Comparison of ENCODE assay signal across 1 cellular context in genomic region chr4:80324171-80324570, GRCh38.
TF ChIP-seq lines count a peak whose summit lies in the region.

No MANE protein-coding gene starts in this region.

TF ChIP-seq in HEK293, 187 proteins besides CTCF, POLR2A, EP300 and RAD21 (continued from another document and continues in another):
- TF ChIP-seq YY2 (tag by site-specific recombination; IDR thresholded peaks at IDR 0.05) (no peak), ZNF560 (tag by site-specific recombination; IDR thresholded peaks at IDR 0.05; ENCODE audit: borderline replicate concordance) (no peak), ZNF423 (tag by site-specific recombination; IDR thresholded peaks at IDR 0.05) (no peak), WT1 (tag by site-specific recombination; IDR thresholded peaks at IDR 0.05) (peak; percentile 81), ZNF473 (tag by site-specific recombination; IDR thresholded peaks at IDR 0.05) (no peak), HOXA7 (CRISPR knock-in tag; IDR thresholded peaks at IDR 0.05; ENCODE audit: borderline replicate concordance) (no peak), ZNF624 (tag by site-specific recombination; IDR thresholded peaks at IDR 0.05) (no peak), ZSCAN23 (tag by site-specific recombination; IDR thresholded peaks at IDR 0.05) (no peak), ZNF416 (tag by site-specific recombination; IDR thresholded peaks at IDR 0.05) (no peak), ZNF837 (tag by site-specific recombination; IDR thresholded peaks at IDR 0.05) (no peak), FEZF1 (tag by site-specific recombination; IDR thresholded peaks at IDR 0.05) (peak; percentile 37; the same call in 1 of the 2 replicates), ZFP69B (tag by site-specific recombination; IDR thresholded peaks at IDR 0.05) (no peak), ZFP3 (tag by site-specific recombination; IDR thresholded peaks at IDR 0.05; ENCODE audit: low read depth) (no peak), ZNF239 (tag by site-specific recombination; IDR thresholded peaks at IDR 0.05) (no peak), ZBTB6 (tag by site-specific recombination; IDR thresholded peaks at IDR 0.05) (no peak), ZSCAN16 (tag by site-specific recombination; IDR thresholded peaks at IDR 0.05) (no peak), MEIS1 (CRISPR knock-in tag; IDR thresholded peaks at IDR 0.05; ENCODE audit: borderline replicate concordance) (no peak), ZSCAN30 (tag by site-specific recombination; IDR thresholded peaks at IDR 0.05) (no peak), ZNF362 (tag by site-specific recombination; IDR thresholded peaks at IDR 0.05) (no peak), TCF7L2 (IDR thresholded peaks at IDR 0.05; ENCODE audit: borderline replicate concordance, low read depth, low read length) (peak; percentile 53; the same call in 1 of the 2 replicates), ZNF350 (tag by site-specific recombination; IDR thresholded peaks at IDR 0.05) (no peak), ZNF580 (tag by site-specific recombination; IDR thresholded peaks at IDR 0.05) (no peak), ZNF311 (tag by site-specific recombination; IDR thresholded peaks at IDR 0.05; ENCODE audit: borderline replicate concordance) (no peak), OVOL3 (tag by site-specific recombination; IDR thresholded peaks at IDR 0.05) (peak; percentile 57; the same call in 1 of the 2 replicates), ZNF302 (tag by site-specific recombination; IDR thresholded peaks at IDR 0.05; ENCODE audit: low read depth) (no peak), ZNF341 (tag by site-specific recombination; IDR thresholded peaks at IDR 0.05; ENCODE audit: low read depth) (no peak), ZNF280C (tag by site-specific recombination; IDR thresholded peaks at IDR 0.05) (no peak), BCL6B (tag by site-specific recombination; IDR thresholded peaks at IDR 0.05) (peak; percentile 30; the same call in 1 of the 2 replicates), ZNF747 (tag by site-specific recombination; IDR thresholded peaks at IDR 0.05) (no peak), ZNF169 (tag by site-specific recombination; IDR thresholded peaks at IDR 0.05) (no peak), HOXC10 (CRISPR knock-in tag; IDR thresholded peaks at IDR 0.05) (no peak), ZNF843 (tag by site-specific recombination; IDR thresholded peaks at IDR 0.05) (peak; percentile 67), INSM2 (tag by site-specific recombination; IDR thresholded peaks at IDR 0.05) (no peak), GLI4 (tag by site-specific recombination; IDR thresholded peaks at IDR 0.05) (no peak), HOXD13 (CRISPR knock-in tag; IDR thresholded peaks at IDR 0.05; ENCODE audit: borderline replicate concordance) (no peak), ZFP41 (tag by site-specific recombination; IDR thresholded peaks at IDR 0.05; ENCODE audit: borderline replicate concordance) (no peak), ZNF660 (tag by site-specific recombination; IDR thresholded peaks at IDR 0.05) (no peak), MZF1 (tag by site-specific recombination; IDR thresholded peaks at IDR 0.05; ENCODE audit: borderline replicate concordance) (no peak), MYNN (tag by site-specific recombination; IDR thresholded peaks at IDR 0.05; ENCODE audit: borderline replicate concordance) (no peak), ZNF155 (tag by site-specific recombination; IDR thresholded peaks at IDR 0.05) (no peak), PRDM4 (tag by site-specific recombination; IDR thresholded peaks at IDR 0.05) (peak; percentile 47; the same call in 1 of the 2 replicates)
- TF ChIP-seq, protein P1, sequence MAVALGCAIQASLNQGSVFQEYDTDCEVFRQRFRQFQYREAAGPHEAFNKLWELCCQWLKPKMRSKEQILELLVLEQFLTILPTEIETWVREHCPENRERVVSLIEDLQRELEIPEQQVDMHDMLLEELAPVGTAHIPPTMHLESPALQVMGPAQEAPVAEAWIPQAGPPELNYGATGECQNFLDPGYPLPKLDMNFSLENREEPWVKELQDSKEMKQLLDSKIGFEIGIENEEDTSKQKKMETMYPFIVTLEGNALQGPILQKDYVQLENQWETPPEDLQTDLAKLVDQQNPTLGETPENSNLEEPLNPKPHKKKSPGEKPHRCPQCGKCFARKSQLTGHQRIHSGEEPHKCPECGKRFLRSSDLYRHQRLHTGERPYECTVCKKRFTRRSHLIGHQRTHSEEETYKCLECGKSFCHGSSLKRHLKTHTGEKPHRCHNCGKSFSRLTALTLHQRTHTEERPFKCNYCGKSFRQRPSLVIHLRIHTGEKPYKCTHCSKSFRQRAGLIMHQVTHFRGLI (tag by site-specific recombination; IDR thresholded peaks at IDR 0.05), result no peak
- TF ChIP-seq, protein P2, sequence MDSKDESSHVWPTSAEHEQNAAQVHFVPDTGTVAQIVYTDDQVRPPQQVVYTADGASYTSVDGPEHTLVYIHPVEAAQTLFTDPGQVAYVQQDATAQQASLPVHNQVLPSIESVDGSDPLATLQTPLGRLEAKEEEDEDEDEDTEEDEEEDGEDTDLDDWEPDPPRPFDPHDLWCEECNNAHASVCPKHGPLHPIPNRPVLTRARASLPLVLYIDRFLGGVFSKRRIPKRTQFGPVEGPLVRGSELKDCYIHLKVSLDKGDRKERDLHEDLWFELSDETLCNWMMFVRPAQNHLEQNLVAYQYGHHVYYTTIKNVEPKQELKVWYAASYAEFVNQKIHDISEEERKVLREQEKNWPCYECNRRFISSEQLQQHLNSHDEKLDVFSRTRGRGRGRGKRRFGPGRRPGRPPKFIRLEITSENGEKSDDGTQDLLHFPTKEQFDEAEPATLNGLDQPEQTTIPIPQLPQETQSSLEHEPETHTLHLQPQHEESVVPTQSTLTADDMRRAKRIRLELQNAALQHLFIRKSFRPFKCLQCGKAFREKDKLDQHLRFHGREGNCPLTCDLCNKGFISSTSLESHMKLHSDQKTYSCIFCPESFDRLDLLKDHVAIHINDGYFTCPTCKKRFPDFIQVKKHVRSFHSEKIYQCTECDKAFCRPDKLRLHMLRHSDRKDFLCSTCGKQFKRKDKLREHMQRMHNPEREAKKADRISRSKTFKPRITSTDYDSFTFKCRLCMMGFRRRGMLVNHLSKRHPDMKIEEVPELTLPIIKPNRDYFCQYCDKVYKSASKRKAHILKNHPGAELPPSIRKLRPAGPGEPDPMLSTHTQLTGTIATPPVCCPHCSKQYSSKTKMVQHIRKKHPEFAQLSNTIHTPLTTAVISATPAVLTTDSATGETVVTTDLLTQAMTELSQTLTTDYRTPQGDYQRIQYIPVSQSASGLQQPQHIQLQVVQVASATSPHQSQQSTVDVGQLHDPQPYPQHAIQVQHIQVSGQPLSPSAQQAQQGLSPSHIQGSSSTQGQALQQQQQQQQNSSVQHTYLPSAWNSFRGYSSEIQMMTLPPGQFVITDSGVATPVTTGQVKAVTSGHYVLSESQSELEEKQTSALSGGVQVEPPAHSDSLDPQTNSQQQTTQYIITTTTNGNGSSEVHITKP (tag by site-specific recombination; IDR thresholded peaks at IDR 0.05), result no peak
- TF ChIP-seq, protein P3, sequence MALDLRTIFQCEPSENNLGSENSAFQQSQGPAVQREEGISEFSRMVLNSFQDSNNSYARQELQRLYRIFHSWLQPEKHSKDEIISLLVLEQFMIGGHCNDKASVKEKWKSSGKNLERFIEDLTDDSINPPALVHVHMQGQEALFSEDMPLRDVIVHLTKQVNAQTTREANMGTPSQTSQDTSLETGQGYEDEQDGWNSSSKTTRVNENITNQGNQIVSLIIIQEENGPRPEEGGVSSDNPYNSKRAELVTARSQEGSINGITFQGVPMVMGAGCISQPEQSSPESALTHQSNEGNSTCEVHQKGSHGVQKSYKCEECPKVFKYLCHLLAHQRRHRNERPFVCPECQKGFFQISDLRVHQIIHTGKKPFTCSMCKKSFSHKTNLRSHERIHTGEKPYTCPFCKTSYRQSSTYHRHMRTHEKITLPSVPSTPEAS (tag by site-specific recombination; IDR thresholded peaks at IDR 0.05), result no peak
- TF ChIP-seq, protein P4, sequence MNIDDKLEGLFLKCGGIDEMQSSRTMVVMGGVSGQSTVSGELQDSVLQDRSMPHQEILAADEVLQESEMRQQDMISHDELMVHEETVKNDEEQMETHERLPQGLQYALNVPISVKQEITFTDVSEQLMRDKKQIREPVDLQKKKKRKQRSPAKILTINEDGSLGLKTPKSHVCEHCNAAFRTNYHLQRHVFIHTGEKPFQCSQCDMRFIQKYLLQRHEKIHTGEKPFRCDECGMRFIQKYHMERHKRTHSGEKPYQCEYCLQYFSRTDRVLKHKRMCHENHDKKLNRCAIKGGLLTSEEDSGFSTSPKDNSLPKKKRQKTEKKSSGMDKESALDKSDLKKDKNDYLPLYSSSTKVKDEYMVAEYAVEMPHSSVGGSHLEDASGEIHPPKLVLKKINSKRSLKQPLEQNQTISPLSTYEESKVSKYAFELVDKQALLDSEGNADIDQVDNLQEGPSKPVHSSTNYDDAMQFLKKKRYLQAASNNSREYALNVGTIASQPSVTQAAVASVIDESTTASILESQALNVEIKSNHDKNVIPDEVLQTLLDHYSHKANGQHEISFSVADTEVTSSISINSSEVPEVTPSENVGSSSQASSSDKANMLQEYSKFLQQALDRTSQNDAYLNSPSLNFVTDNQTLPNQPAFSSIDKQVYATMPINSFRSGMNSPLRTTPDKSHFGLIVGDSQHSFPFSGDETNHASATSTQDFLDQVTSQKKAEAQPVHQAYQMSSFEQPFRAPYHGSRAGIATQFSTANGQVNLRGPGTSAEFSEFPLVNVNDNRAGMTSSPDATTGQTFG (tag by site-specific recombination; IDR thresholded peaks at IDR 0.05; ENCODE audit: borderline replicate concordance), result no peak
